Comparison of ENCODE assay signal across 8 cellular contexts in the genomic region with DNA sequence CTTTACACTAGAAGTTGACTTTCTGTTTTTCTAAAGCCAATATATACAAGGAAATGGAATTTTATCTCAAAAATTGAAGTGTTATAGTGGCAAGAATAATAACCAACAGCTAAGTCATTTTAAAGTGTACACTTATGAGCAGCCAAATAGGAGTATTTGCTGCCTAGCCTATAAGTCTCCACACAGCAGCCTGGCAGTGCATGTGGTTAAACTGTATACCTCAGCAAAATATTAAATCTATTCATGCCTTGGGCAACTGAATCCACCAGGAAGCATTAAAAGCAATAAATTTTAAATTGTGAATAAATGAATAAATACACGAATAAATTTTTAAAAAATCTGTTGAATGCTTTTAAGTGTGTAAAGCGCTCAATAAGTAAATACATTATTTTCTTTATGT.
"Had no signal": no experiment of that assay in that cellular context is flagged by ENCODE, and none has a peak within 500 bp of the region (broad histone marks: within the 10 kb centered on the region; RNA-seq: fewer than 3 reads in every experiment).

No MANE protein-coding gene starts in this region.

- DNase-seq: GDM1, GF-D8 had no signal

- ATAC-seq: GM12878 had no signal

- H3K4me3 ChIP-seq: GM12878 had no signal

- FAIRE-seq: G401.6, GM12878, GM12891, GM12892, GM18507, GM19239 had no signal
